1 cellular context compared by ENCODE assay signal in the genomic region with DNA sequence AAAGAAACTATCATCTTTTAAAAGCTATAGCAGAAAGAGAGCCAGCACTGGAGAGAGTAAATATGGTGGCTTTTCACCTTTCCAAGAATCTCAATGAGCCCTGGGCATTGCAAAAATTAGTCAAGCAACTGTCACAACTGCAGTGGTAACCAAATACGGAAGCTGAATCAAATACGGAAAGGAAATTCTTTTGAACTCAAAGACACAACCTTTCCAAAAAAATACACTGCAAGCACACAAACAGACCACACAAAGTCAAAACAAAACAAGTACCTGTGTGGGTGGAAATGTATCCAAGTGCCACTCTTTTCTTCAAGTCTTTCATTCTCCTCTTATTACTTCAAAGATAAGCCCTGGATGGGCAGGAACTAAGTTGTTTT.
TF ChIP-seq lines count a peak whose summit lies in the region.

No MANE protein-coding gene starts in this region.

TF ChIP-seq in GM12878, 131 proteins besides CTCF, POLR2A, EP300 and RAD21 (continued from another document):
- TF ChIP-seq, protein P1, sequence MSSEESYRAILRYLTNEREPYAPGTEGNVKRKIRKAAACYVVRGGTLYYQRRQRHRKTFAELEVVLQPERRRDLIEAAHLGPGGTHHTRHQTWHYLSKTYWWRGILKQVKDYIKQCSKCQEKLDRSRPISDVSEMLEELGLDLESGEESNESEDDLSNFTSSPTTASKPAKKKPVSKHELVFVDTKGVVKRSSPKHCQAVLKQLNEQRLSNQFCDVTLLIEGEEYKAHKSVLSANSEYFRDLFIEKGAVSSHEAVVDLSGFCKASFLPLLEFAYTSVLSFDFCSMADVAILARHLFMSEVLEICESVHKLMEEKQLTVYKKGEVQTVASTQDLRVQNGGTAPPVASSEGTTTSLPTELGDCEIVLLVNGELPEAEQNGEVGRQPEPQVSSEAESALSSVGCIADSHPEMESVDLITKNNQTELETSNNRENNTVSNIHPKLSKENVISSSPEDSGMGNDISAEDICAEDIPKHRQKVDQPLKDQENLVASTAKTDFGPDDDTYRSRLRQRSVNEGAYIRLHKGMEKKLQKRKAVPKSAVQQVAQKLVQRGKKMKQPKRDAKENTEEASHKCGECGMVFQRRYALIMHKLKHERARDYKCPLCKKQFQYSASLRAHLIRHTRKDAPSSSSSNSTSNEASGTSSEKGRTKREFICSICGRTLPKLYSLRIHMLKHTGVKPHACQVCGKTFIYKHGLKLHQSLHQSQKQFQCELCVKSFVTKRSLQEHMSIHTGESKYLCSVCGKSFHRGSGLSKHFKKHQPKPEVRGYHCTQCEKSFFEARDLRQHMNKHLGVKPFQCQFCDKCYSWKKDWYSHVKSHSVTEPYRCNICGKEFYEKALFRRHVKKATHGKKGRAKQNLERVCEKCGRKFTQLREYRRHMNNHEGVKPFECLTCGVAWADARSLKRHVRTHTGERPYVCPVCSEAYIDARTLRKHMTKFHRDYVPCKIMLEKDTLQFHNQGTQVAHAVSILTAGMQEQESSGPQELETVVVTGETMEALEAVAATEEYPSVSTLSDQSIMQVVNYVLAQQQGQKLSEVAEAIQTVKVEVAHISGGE (CRISPR knock-in tag; IDR thresholded peaks at IDR 0.05): no peak
- TF ChIP-seq PAX8 (IDR thresholded peaks at IDR 0.05) (0 out of 2 replicates have a peak, but pooled peaks have one; percentile 19), CREM (IDR thresholded peaks at IDR 0.05; ENCODE audit: low read depth) (peak; percentile 93), HDGF (IDR thresholded peaks at IDR 0.05) (no peak)
TF ChIP-seq in GM12878: peak in this region for 51.
